ENCODE assay signal across 6 cellular contexts in genomic region chr4:932713-933070, GRCh38. TPM values are rescaled to one million over a fixed set of nuclear protein-coding genes. Genes with fewer than 3 reads are reported as not detected.
DNase-seq lines count a peak whose midpoint lies in the region; ATAC-seq and TF ChIP-seq lines count a peak whose summit lies in the region.

No MANE protein-coding gene starts in this region.

- H3K4me3 ChIP-seq in CD8-positive, alpha-beta memory T cell (ENCODE audit: low read length), result peak overlapping the region; percentile 82
- H3K4me3 ChIP-seq in esophagus squamous epithelium, result peak overlapping the region; percentile 76 to 100 (median 88)

- H3K36me3 Mint-ChIP-seq in CD8-positive, alpha-beta memory T cell, result peaks cover 0 to 18% (median 2%) of the 10 kb centered on the region in 3 donors
- peaks cover 4% of the 10 kb centered on the region in 2 donors for H3K36me3 Mint-ChIP-seq in stimulated activated naive B cell treated with anti-CD40 and anti-IgM and Interleukin-4, amounts not matched to agents 10 μg/mL and 1 μg/mL and 100 μg/mL, for 72 hours

- H3K27me3 Mint-ChIP-seq in CD8-positive, alpha-beta memory T cell, result peaks cover 0 to 3% of the 10 kb centered on the region in 2 donors
- H3K27me3 Mint-ChIP-seq in stimulated activated naive B cell treated with anti-CD40 and anti-IgM and Interleukin-4, amounts not matched to agents 10 μg/mL and 1 μg/mL and 100 μg/mL, for 72 hours, result no peaks in the 10 kb centered on the region

- no peak for TF ChIP-seq POLR2A in esophagus squamous epithelium (IDR thresholded peaks at IDR 0.05)

- no peak for TF ChIP-seq CTCF in esophagus squamous epithelium (IDR thresholded peaks at IDR 0.05)

- peak overlapping the region; percentile 91 to 98 (median 96) for H3K4me3 Mint-ChIP-seq in CD8-positive, alpha-beta memory T cell
- H3K4me3 Mint-ChIP-seq in stimulated activated naive B cell treated with anti-CD40 and anti-IgM and Interleukin-4, amounts not matched to agents 10 μg/mL and 1 μg/mL and 100 μg/mL, for 72 hours, result peak overlapping the region; percentile 90 to 92

- no peaks in the 10 kb centered on the region for H3K27me3 ChIP-seq in CD8-positive, alpha-beta memory T cell (ENCODE audit: insufficient read depth, low read length, poor library complexity, severe bottlenecking)
- no peaks in the 10 kb centered on the region for H3K27me3 ChIP-seq in esophagus squamous epithelium

- H3K9me3 ChIP-seq in CD8-positive, alpha-beta memory T cell (ENCODE audit: low read length), result no peaks in the 10 kb centered on the region
- no peaks in the 10 kb centered on the region for H3K9me3 ChIP-seq in esophagus squamous epithelium

- no peaks in the 10 kb centered on the region for H3K9me3 Mint-ChIP-seq in CD8-positive, alpha-beta memory T cell
- H3K9me3 Mint-ChIP-seq in stimulated activated naive B cell treated with anti-CD40 and anti-IgM and Interleukin-4, amounts not matched to agents 10 μg/mL and 1 μg/mL and 100 μg/mL, for 72 hours, result no peaks in the 10 kb centered on the region

- peak; percentile 6 to 12 for ATAC-seq in stimulated activated naive B cell treated with anti-CD40 and anti-IgM and Interleukin-4, amounts not matched to agents 10 μg/mL and 1 μg/mL and 100 μg/mL, for 72 hours (replicated peaks)
- ATAC-seq in GM18519 (IDR thresholded peaks at IDR 0.05; ENCODE audit: low FRiP score, unreplicated experiment), result no peak

- H3K27ac ChIP-seq in CD8-positive, alpha-beta memory T cell (ENCODE audit: low read depth, low read length), result peak overlapping the region; percentile 96
- H3K27ac ChIP-seq in esophagus squamous epithelium, result peak overlapping the region; percentile 91 to 98 (median 96)

- no peak for DNase-seq in CD8-positive, alpha-beta memory T cell
- DNase-seq in LoVo (ENCODE audit: low spot score) (peak; percentile 7), esophagus squamous epithelium (lab: John Stamatoyannopoulos, UW) (no peak), posterior cingulate gyrus (no peak)
- no peak for DNase-seq in stimulated activated naive B cell treated with anti-CD40 and anti-IgM and Interleukin-4, amounts not matched to agents 10 μg/mL and 1 μg/mL and 100 μg/mL, for 72 hours

- H3K4me1 ChIP-seq in CD8-positive, alpha-beta memory T cell (ENCODE audit: insufficient read depth, low read length), result peaks cover 40% of the 10 kb centered on the region
- peaks cover 30 to 51% (median 32%) of the 10 kb centered on the region in 3 donors for H3K4me1 ChIP-seq in esophagus squamous epithelium

- intact Hi-C loops in esophagus squamous epithelium (cut with DNase I), result no loop called here
- intact Hi-C loops in posterior cingulate gyrus (cut with DNase I), result loop anchor here (5.0 kb wide), 1 partner anchor 150 kb away; no protein-coding TSS in a partner anchor

- 3 to 11% methylated on average over 3 to 10 of the region's 11 CpGs for WGBS in esophagus squamous epithelium, 2 donors

- H3K27ac Mint-ChIP-seq in CD8-positive, alpha-beta memory T cell, result peak overlapping the region; percentile 84 to 98 (median 94)
- H3K27ac Mint-ChIP-seq in stimulated activated naive B cell treated with anti-CD40 and anti-IgM and Interleukin-4, amounts not matched to agents 10 μg/mL and 1 μg/mL and 100 μg/mL, for 72 hours, result peak overlapping the region; percentile 96

- no peaks in the 10 kb centered on the region for H3K36me3 ChIP-seq in CD8-positive, alpha-beta memory T cell (ENCODE audit: insufficient read depth, low read length)
- no peaks in the 10 kb centered on the region for H3K36me3 ChIP-seq in esophagus squamous epithelium

- POLR2A ChIA-PET in CD8-positive, alpha-beta memory T cell (lab: Charles Lee), result interaction anchor here (0.7 to 1.4 kb wide), 6 partner anchors 26 to 269 kb away, joined by 3 to 8 read pairs (median 4); partner anchors contain the start of gene IDUA

- H3K4me1 Mint-ChIP-seq in CD8-positive, alpha-beta memory T cell, result peaks cover 43 to 56% (median 43%) of the 10 kb centered on the region in 3 donors
- peaks cover 38 to 69% of the 10 kb centered on the region in 2 donors for H3K4me1 Mint-ChIP-seq in stimulated activated naive B cell treated with anti-CD40 and anti-IgM and Interleukin-4, amounts not matched to agents 10 μg/mL and 1 μg/mL and 100 μg/mL, for 72 hours

- CTCF ChIA-PET in CD8-positive, alpha-beta memory T cell (lab: Charles Lee), result interaction anchor here (0.8 to 1.8 kb wide), 2 partner anchors 9 to 190 kb away, joined by 4 to 7 read pairs; no protein-coding TSS in a partner anchor

RNA-seq across cellular contexts. Expression of gene TMEM175, which starts 0.4 kb away (rescaled TPM):
- 10 to 100 TPM; 17.6 to 21.5 TPM for total RNA-seq in CD8-positive, alpha-beta memory T cell
- 16.9 TPM for polyA plus RNA-seq in CD8-positive, alpha-beta memory T cell
- 10 to 100 TPM in 3 of 4 donors, 1 to 10 TPM in 1; 8.4 to 22.9 (median 19.7) TPM for total RNA-seq in esophagus squamous epithelium

RNA-seq across cellular contexts. Expression of gene GAK, which starts 0.6 kb away (rescaled TPM):
- total RNA-seq in CD8-positive, alpha-beta memory T cell, result 100 to 1,000 TPM; 112 to 118 TPM
- 82.9 TPM for polyA plus RNA-seq in CD8-positive, alpha-beta memory T cell
- 10 to 100 TPM; 70.6 to 97.8 (median 80.7) TPM for total RNA-seq in esophagus squamous epithelium

RNA-seq across cellular contexts. Expression of gene DGKQ, which starts 40.7 kb away (rescaled TPM):
- total RNA-seq in CD8-positive, alpha-beta memory T cell, result 10 to 100 TPM; 17.2 to 19.6 TPM
- polyA plus RNA-seq in CD8-positive, alpha-beta memory T cell, result 26.2 TPM
- 10 to 100 TPM in 2 of 4 donors, 1 to 10 TPM in 2; 9.5 to 12.0 (median 10.7) TPM for total RNA-seq in esophagus squamous epithelium

RNA-seq across cellular contexts. Expression of gene IDUA, which starts 54.2 kb away (rescaled TPM):
- total RNA-seq in CD8-positive, alpha-beta memory T cell, result 10 to 100 TPM; 18.7 to 19.1 TPM
- polyA plus RNA-seq in CD8-positive, alpha-beta memory T cell, result 9.3 TPM
- 10 to 100 TPM in 2 of 4 donors, 1 to 10 TPM in 2; 4.3 to 20.5 (median 14.1) TPM for total RNA-seq in esophagus squamous epithelium
